ENCODE assay signal across 8 cellular contexts in genomic region chr12:11729439-11730150, GRCh38.
DNase-seq lines count a peak whose midpoint lies in the region; ATAC-seq and TF ChIP-seq lines count a peak whose summit lies in the region.

No MANE protein-coding gene starts in this region.

- TF ChIP-seq EP300 in transverse colon (IDR thresholded peaks at IDR 0.05; ENCODE audit: low read depth) = no peak

- peak overlapping the region; percentile 91 for H3K27ac ChIP-seq in OCI-LY7 (ENCODE audit: low read depth, low read length, poor library complexity, severe bottlenecking)
- H3K27ac ChIP-seq in hepatocyte = peak overlapping the region; percentile 73
- peak overlapping the region; percentile 79 to 86 (median 84) for H3K27ac ChIP-seq in transverse colon

- 89% methylated on average over 7 of the region's 7 CpGs for WGBS in hepatocyte (ENCODE audit: low lambda C conversion rate, missing lambda C conversion rate)
- 48 to 76% methylated on average over 6 to 7 of the region's 7 CpGs for WGBS in transverse colon (ENCODE audit: low coverage in 1 of 2), 2 donors

- CTCF ChIA-PET in OCI-LY7 (lab: Charles Lee; ENCODE audit: unreplicated experiment) = interaction anchor here (0.6 kb wide), 1 partner anchor 590 kb away, joined by 3 read pairs; no protein-coding TSS in a partner anchor

- no peaks in the 10 kb centered on the region for H3K9me2 ChIP-seq in OCI-LY7 (ENCODE audit: insufficient read depth, low read length)
- no peaks in the 10 kb centered on the region for H3K9me2 ChIP-seq in hepatocyte (replicated peaks; ENCODE audit: insufficient read depth)

- no peaks in the 10 kb centered on the region for H3K27me3 ChIP-seq in hepatocyte
- no peaks in the 10 kb centered on the region for H3K27me3 ChIP-seq in transverse colon

- peaks cover 47% of the 10 kb centered on the region for H3K36me3 Mint-ChIP-seq in activated T-cell treated with anti-CD3 and anti-CD28 coated beads, Interleukin-2, amount 50 U/mL, for 24 hours (ENCODE audit: low read depth)

- peak overlapping the region; percentile 73 for H3K27ac Mint-ChIP-seq in activated T-cell treated with anti-CD3 and anti-CD28 coated beads, Interleukin-2, amount 50 U/mL, for 24 hours

- peaks cover 86% of the 10 kb centered on the region for H3K4me1 Mint-ChIP-seq in activated T-cell treated with anti-CD3 and anti-CD28 coated beads, Interleukin-2, amount 50 U/mL, for 24 hours (ENCODE audit: low read depth)

- H2AFZ ChIP-seq in OCI-LY7 (ENCODE audit: low read length) (no peak overlapping the region), hepatocyte (no peak overlapping the region)

- BruUV-seq in OCI-LY7 (replicated peaks; lab: Mats Ljungman, UMichigan) = no TSS peak

- no peak for DNase-seq in activated T-cell treated with anti-CD3 and anti-CD28 coated beads, Interleukin-2, amount 50 U/mL, for 24 hours
- DNase-seq in activated T-cell treated with anti-CD3 and anti-CD28 coated beads for 4 hours (no peak), OCI-LY7 (ENCODE audit: low spot score) (peak; percentile 46), hepatocyte (ENCODE audit: low spot score) (no peak), transverse colon (no peak), cerebellum (ENCODE audit: low spot score) (no peak), NOMO-1 treated with DMSO at 0.1 percent for 48 hours (lab: John Stamatoyannopoulos, UW; ENCODE audit: unreplicated experiment) (no peak)

- H3K36me3 ChIP-seq in OCI-LY7 (ENCODE audit: insufficient read depth, low read length) = peaks cover 6% of the 10 kb centered on the region; the same call in 1 of the 2 replicates
- H3K36me3 ChIP-seq in hepatocyte (replicated peaks; ENCODE audit: insufficient read depth, low read depth) = no peaks in the 10 kb centered on the region
- no peaks in the 10 kb centered on the region for H3K36me3 ChIP-seq in transverse colon

- H3K9me3 ChIP-seq in OCI-LY7 (ENCODE audit: low read length) (no peaks in the 10 kb centered on the region), hepatocyte (ENCODE audit: low read depth) (no peaks in the 10 kb centered on the region), transverse colon (no peaks in the 10 kb centered on the region)

- H3K27me3 Mint-ChIP-seq in activated T-cell treated with anti-CD3 and anti-CD28 coated beads, Interleukin-2, amount 50 U/mL, for 24 hours = no peaks in the 10 kb centered on the region

- no peaks in the 10 kb centered on the region for H3K9me3 Mint-ChIP-seq in activated T-cell treated with anti-CD3 and anti-CD28 coated beads, Interleukin-2, amount 50 U/mL, for 24 hours

- peaks cover 100% of the 10 kb centered on the region for H3K4me1 ChIP-seq in OCI-LY7 (ENCODE audit: insufficient read depth, low read length, poor library complexity, severe bottlenecking)
- H3K4me1 ChIP-seq in hepatocyte (ENCODE audit: insufficient read depth) = peaks cover 28% of the 10 kb centered on the region
- peaks cover 47 to 82% (median 62%) of the 10 kb centered on the region in 4 donors for H3K4me1 ChIP-seq in transverse colon

- H3K79me2 ChIP-seq in OCI-LY7 (ENCODE audit: insufficient read depth, low read depth, low read length) (peaks cover 30% of the 10 kb centered on the region; the same call in 1 of the 2 replicates), hepatocyte (peaks cover 62% of the 10 kb centered on the region)

- intact Hi-C loops in OCI-LY7 (cut with micrococcal nuclease; ENCODE audit: unreplicated experiment) (loop anchor here (1.0 to 5.0 kb wide), 9 partner anchors 21 to 303 kb away; no protein-coding TSS in a partner anchor), transverse colon (cut with DNase I; ENCODE audit: low total_unique reads) (no loop called here)

- H3K4me2 ChIP-seq in OCI-LY7 (ENCODE audit: low read length) (peak overlapping the region; percentile 78), hepatocyte (no peak overlapping the region)

- in situ Hi-C loops in transverse colon (cut with MboI; ENCODE audit: low pct_ligation_motif_present in 1 of 4, low pct_unique_long_range_greater_than_20kb in 1 of 4, low sequenced_read_pairs in 3 of 4) = no loop called here

- POLR2A ChIA-PET in OCI-LY7 (lab: Charles Lee) = interaction anchor here (0.5 to 9.8 kb wide), 5 partner anchors 10 to 80 kb away, joined by 4 to 201 read pairs (median 12); partner anchors contain the start of gene ETV6

- H3K4me3 ChIP-seq in OCI-LY7 (ENCODE audit: low read depth, low read length, poor library complexity, severe bottlenecking) (peak overlapping the region; percentile 62), hepatocyte (no peak overlapping the region), transverse colon (no peak overlapping the region)

- H4K20me1 ChIP-seq in OCI-LY7 (ENCODE audit: insufficient read depth, low read length) (no peaks in the 10 kb centered on the region), hepatocyte (ENCODE audit: insufficient read depth, poor library complexity, severe bottlenecking) (no peaks in the 10 kb centered on the region)

- no peak for TF ChIP-seq CTCF in OCI-LY7 (conservative IDR thresholded peaks at IDR 0.05; ENCODE audit: low read length)
- no peak for TF ChIP-seq CTCF in hepatocyte (IDR thresholded peaks at IDR 0.05; ENCODE audit: poor library complexity)
- no peak for TF ChIP-seq CTCF in transverse colon (IDR thresholded peaks at IDR 0.05)

- ATAC-seq in GM18519 (IDR thresholded peaks at IDR 0.05; ENCODE audit: low FRiP score, unreplicated experiment) = no peak

- no peak overlapping the region for H3K4me3 Mint-ChIP-seq in activated T-cell treated with anti-CD3 and anti-CD28 coated beads, Interleukin-2, amount 50 U/mL, for 24 hours

- no peak for TF ChIP-seq POLR2A in transverse colon (IDR thresholded peaks at IDR 0.05)
